Comparison of ENCODE assay signal across 8 cellular contexts in the genomic region with DNA sequence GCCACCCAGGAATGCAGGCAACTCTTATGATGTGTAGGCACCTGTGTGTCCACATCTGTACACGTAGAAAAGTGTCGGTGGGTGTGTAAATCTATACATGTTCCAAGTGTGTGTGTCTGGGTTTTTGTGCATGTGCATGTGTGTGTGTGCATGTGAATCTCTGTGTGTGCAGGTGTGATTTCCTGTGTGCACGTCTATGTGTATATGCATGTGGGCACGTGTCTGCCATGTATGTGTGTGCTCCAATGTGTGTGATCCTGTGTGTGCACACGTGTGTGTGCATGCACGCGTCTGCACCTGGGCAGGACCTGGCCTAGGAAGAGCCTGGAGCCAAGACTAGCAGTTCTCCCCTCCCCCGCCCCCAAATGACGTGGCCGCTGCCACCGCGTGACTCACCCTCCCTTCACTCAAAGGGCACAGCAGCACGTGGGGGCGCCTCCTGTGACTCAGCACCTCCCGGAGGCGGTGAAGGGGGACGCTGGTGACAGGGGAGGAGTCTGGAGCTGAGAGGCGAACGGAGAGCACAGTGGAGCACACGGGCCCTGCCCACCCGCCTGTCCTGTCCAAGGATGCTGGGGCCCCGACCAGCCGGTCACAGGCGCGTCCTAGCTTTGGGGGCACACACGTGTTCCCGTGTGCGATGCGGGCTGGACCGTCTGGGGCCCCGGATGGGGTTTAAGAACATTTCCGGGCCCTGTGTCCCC. TPM values are rescaled to one million over a fixed set of nuclear protein-coding genes. Genes with fewer than 3 reads are reported as not detected.
DNase-seq lines count a peak whose midpoint lies in the region; ATAC-seq and TF ChIP-seq lines count a peak whose summit lies in the region.

No MANE protein-coding gene starts in this region.

- peaks cover 56% of the 10 kb centered on the region for H3K4me1 ChIP-seq in BLaER1
- peaks cover 30% of the 10 kb centered on the region for H3K4me1 ChIP-seq in mucosa of descending colon (ENCODE audit: low read depth)

- H3K4me3 ChIP-seq in BLaER1 = peak overlapping the region; percentile 63
- no peak overlapping the region for H3K4me3 ChIP-seq in mucosa of descending colon

- DNase-seq in GM19238 (ENCODE audit: insufficient read length, low spot score) (peak; percentile 94), OCI-M1 (lab: John Stamatoyannopoulos, UW) (peak; percentile 97), activated T-cell treated with anti-CD3 and anti-CD28 coated beads for 4 hours (peak; percentile 95), erythroblast (lab: John Stamatoyannopoulos, UW) (peak; percentile 97 to 98), mucosa of descending colon (peak; percentile 93 to 98 (median 93))
- DNase-seq in stimulated activated CD8-positive, alpha-beta memory T cell treated with anti-CD3 and anti-CD28 coated beads, Interleukin-2, amount 100 ng/mL, for 48 hours (ENCODE audit: low read depth in 2 of 2) = peak; percentile 94 to 95

- peak; percentile 81 for TF ChIP-seq POLR2A in erythroblast (IDR thresholded peaks at IDR 0.05; ENCODE audit: low read length)

- H4K20me1 ChIP-seq in BLaER1 = peaks cover 59% of the 10 kb centered on the region

- H3K4me2 ChIP-seq in BLaER1 = peak overlapping the region; percentile 98

- H3K36me3 ChIP-seq in BLaER1 (0 out of 2 replicates have a peak, but pooled peaks cover under 1% of the 10 kb centered on the region), mucosa of descending colon (ENCODE audit: low read depth) (no peaks in the 10 kb centered on the region)

- H3K9me3 ChIP-seq in BLaER1 = no peaks in the 10 kb centered on the region
- H3K9me3 ChIP-seq in mucosa of descending colon = no peaks in the 10 kb centered on the region

- peaks cover 21% of the 10 kb centered on the region for H3K27me3 ChIP-seq in BLaER1

- peak overlapping the region; percentile 77 for H3K27ac ChIP-seq in BLaER1

- no peak for TF ChIP-seq CTCF in mucosa of descending colon (IDR thresholded peaks at IDR 0.05)

- peak overlapping the region; percentile 70 for H3K9ac ChIP-seq in BLaER1

- ATAC-seq in HG03442 (IDR thresholded peaks at IDR 0.05; ENCODE audit: unreplicated experiment) = peak; percentile 72
- peak; percentile 85 for ATAC-seq in mucosa of descending colon

- intact Hi-C loops in mucosa of descending colon (cut with DNase I, micrococcal nuclease) = no loop called here

RNA-seq across cellular contexts. Expression of gene PIM3, which starts 10.1 kb away (rescaled TPM):
- total RNA-seq in mucosa of descending colon = 100 to 1,000 TPM in 1 of 3 donors, 10 to 100 TPM in 2; 56.4 to 106 (median 58.7) TPM

RNA-seq across cellular contexts. Expression of gene IL17REL, which starts 41.9 kb away (rescaled TPM):
- under 1 TPM in 2 of 3 donors, not detected in 1; 0.09 to 0.43 TPM for total RNA-seq in mucosa of descending colon

RNA-seq across cellular contexts. Expression of gene CRELD2, which starts 52.2 kb away (rescaled TPM):
- 10 to 100 TPM; 27.6 to 57.6 (median 32.2) TPM for total RNA-seq in mucosa of descending colon

RNA-seq across cellular contexts. Expression of gene ALG12, which starts 52.4 kb away (rescaled TPM):
- total RNA-seq in mucosa of descending colon = 10 to 100 TPM; 21.7 to 28.7 (median 25.5) TPM
